ENCODE assay signal across 9 cellular contexts in the genomic region with DNA sequence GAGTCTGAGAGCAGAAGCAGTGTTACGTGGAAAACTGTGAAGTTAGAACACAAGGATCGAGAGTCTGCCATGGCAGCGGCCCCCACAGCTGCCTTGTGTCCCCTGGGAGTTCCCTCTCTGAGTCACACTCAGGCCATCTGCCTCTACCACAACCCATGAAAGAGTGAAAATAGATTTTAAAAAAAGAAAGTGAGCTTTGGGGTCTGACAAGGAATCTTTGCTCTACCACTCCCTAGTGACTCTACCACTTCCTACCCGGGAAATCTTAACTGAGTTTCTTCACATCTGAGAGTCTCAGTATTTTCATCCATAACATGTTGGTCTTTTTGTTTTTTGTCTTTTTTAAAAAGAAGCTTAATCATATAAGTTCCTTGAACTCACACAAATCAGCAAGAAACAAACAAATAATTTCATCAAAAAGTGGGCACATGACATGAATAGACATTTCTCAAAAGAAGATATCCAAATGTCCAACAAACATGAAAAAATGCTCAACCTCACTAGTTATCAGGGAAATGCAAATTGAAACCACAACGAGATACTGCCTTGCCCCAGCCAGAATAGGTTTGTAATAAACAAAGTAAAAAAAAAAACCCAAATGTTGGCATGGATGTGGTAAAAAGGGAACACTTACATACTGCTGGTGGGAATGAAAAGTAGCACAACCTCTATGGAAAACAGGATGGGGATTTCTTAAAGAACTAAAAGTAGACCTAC. TPM values are rescaled to one million over a fixed set of nuclear protein-coding genes. Genes with fewer than 3 reads are reported as not detected.
DNase-seq lines count a peak whose midpoint lies in the region; ATAC-seq and TF ChIP-seq lines count a peak whose summit lies in the region.
"Had no signal": no experiment of that assay in that cellular context is flagged by ENCODE, and none has a peak within 500 bp of the region (broad histone marks: within the 10 kb centered on the region; RNA-seq: fewer than 3 reads in every experiment).

No MANE protein-coding gene starts in this region.

- H3K9me3 ChIP-seq in GM23248 (ENCODE audit: low read depth): no peaks in the 10 kb centered on the region
- H3K9me3 ChIP-seq in CD8-positive, alpha-beta T cell (ENCODE audit: low read length): no peaks in the 10 kb centered on the region
- H3K9me3 ChIP-seq in transverse colon: no peaks in the 10 kb centered on the region
- no peaks in the 10 kb centered on the region for H3K9me3 ChIP-seq in stomach

- no peaks in the 10 kb centered on the region for H3K36me3 Mint-ChIP-seq in CD8-positive, alpha-beta T cell

- no peak overlapping the region for H3K4me3 Mint-ChIP-seq in CD8-positive, alpha-beta T cell

- H3K4me1 ChIP-seq in GM23248 (ENCODE audit: insufficient read depth) (peaks cover 12% of the 10 kb centered on the region), transverse colon (peaks cover 0 to 8% (median 4%) of the 10 kb centered on the region in 4 donors), stomach (no peaks in the 10 kb centered on the region)
- no peaks in the 10 kb centered on the region for H3K4me1 ChIP-seq in CD8-positive, alpha-beta T cell (ENCODE audit: insufficient read depth, low read length)

- DNase-seq in GM23248 (peak; percentile 81), NAMALWA (ENCODE audit: low spot score) (peak; percentile 93), Right ventricle myocardium superior (peak; percentile 59), NCI-H226 (no peak), transverse colon (no peak), stomach (no peak)
- DNase-seq in CD8-positive, alpha-beta T cell: no peak

- in situ Hi-C loops in GM23248 (cut with MboI): no loop called here
- in situ Hi-C loops in transverse colon (cut with MboI; ENCODE audit: low pct_ligation_motif_present in 1 of 4, low pct_unique_long_range_greater_than_20kb in 1 of 4, low sequenced_read_pairs in 3 of 4): no loop called here

- POLR2A ChIA-PET in CD8-positive, alpha-beta T cell (lab: Charles Lee): no interaction called here

- peaks cover 11% of the 10 kb centered on the region for H3K27me3 Mint-ChIP-seq in CD8-positive, alpha-beta T cell (ENCODE audit: low read depth)

- H3K36me3 ChIP-seq in GM23248 (ENCODE audit: low read depth): no peaks in the 10 kb centered on the region
- no peaks in the 10 kb centered on the region for H3K36me3 ChIP-seq in CD8-positive, alpha-beta T cell (ENCODE audit: insufficient read depth, low read length)
- H3K36me3 ChIP-seq in transverse colon: no peaks in the 10 kb centered on the region
- H3K36me3 ChIP-seq in stomach: no peaks in the 10 kb centered on the region

- H2AFZ ChIP-seq in GM23248: peak overlapping the region; percentile 60

- H3K4me1 Mint-ChIP-seq in CD8-positive, alpha-beta T cell (ENCODE audit: low read depth): no peaks in the 10 kb centered on the region

- no peak for TF ChIP-seq CTCF in CD8-positive, alpha-beta T cell (IDR thresholded peaks at IDR 0.05)
- TF ChIP-seq CTCF in transverse colon (IDR thresholded peaks at IDR 0.05) (no peak), stomach (IDR thresholded peaks at IDR 0.05) (no peak)

- no peak for TF ChIP-seq EP300 in transverse colon (IDR thresholded peaks at IDR 0.05; ENCODE audit: low read depth)
- no peak for TF ChIP-seq EP300 in stomach (IDR thresholded peaks at IDR 0.05)

- H3K27ac ChIP-seq in GM23248: peak overlapping the region; percentile 66
- H3K27ac ChIP-seq in CD8-positive, alpha-beta T cell (ENCODE audit: low read depth, low read length): no peak overlapping the region
- H3K27ac ChIP-seq in transverse colon: no peak overlapping the region
- H3K27ac ChIP-seq in stomach: no peak overlapping the region

- H3K4me3 ChIP-seq in GM23248 (peak overlapping the region; percentile 46), transverse colon (no peak overlapping the region), stomach (no peak overlapping the region)
- H3K4me3 ChIP-seq in CD8-positive, alpha-beta T cell (ENCODE audit: low read depth, low read length): no peak overlapping the region

- peak overlapping the region; percentile 50 for H3K9ac ChIP-seq in GM23248

- ATAC-seq in GM18498 (IDR thresholded peaks at IDR 0.05; ENCODE audit: unreplicated experiment): peak; percentile 88
- peak; percentile 79 for ATAC-seq in Right ventricle myocardium superior (ENCODE audit: poor library complexity)
- ATAC-seq in CD8-positive, alpha-beta T cell: no peak

- no peaks in the 10 kb centered on the region for H3K79me2 ChIP-seq in GM23248 (ENCODE audit: insufficient read depth)

- peak overlapping the region; percentile 68 for H3K4me2 ChIP-seq in GM23248 (ENCODE audit: unreplicated experiment)

- intact Hi-C loops in Right ventricle myocardium superior (cut with DNase I): no loop called here
- intact Hi-C loops in CD8-positive, alpha-beta T cell (cut with DNase I, micrococcal nuclease): no loop called here
- intact Hi-C loops in transverse colon (cut with DNase I; ENCODE audit: low total_unique reads): no loop called here
- intact Hi-C loops in stomach (cut with DNase I; ENCODE audit: low total_unique reads): no loop called here

- H3K27ac Mint-ChIP-seq in CD8-positive, alpha-beta T cell: no peak overlapping the region

- H3K27me3 ChIP-seq in GM23248 (replicated peaks; ENCODE audit: insufficient read depth) (no peaks in the 10 kb centered on the region), transverse colon (no peaks in the 10 kb centered on the region), stomach (no peaks in the 10 kb centered on the region)
- H3K27me3 ChIP-seq in CD8-positive, alpha-beta T cell (ENCODE audit: insufficient read depth, low read length): no peaks in the 10 kb centered on the region

- peaks cover 16% of the 10 kb centered on the region for H3F3A ChIP-seq in GM23248 (ENCODE audit: insufficient read depth)

- 26% methylated on average over 5 of the region's 5 CpGs for WGBS in GM23248 (ENCODE audit: low coverage in 1 of 2, low lambda C conversion rate in 2 of 2, missing lambda C conversion rate in 2 of 2), 2 experiments
- 48 to 66% methylated on average over 5 of the region's 5 CpGs for WGBS in transverse colon (ENCODE audit: low coverage in 1 of 2), 2 donors
- 67 to 70% (median 69%) methylated on average over 5 of the region's 5 CpGs for WGBS in stomach, 5 donors

- TF ChIP-seq POLR2A in transverse colon (IDR thresholded peaks at IDR 0.05): no peak
- TF ChIP-seq POLR2A in stomach (IDR thresholded peaks at IDR 0.05): no peak

- H3K9me2 ChIP-seq in GM23248 (ENCODE audit: insufficient read depth): no peaks in the 10 kb centered on the region

- no peaks in the 10 kb centered on the region for H3K9me3 Mint-ChIP-seq in CD8-positive, alpha-beta T cell

- no peaks in the 10 kb centered on the region for H4K20me1 ChIP-seq in GM23248 (ENCODE audit: insufficient read depth)

- CTCF ChIA-PET in CD8-positive, alpha-beta T cell (lab: Charles Lee): no interaction called here

RNA-seq across cellular contexts. Expression of a gene that starts 2.4 kb away (rescaled TPM):
- not detected in 2 replicates for total RNA-seq in GM23248 (2014; rRNA removed; shearing (Covaris generic))
- polyA plus RNA-seq in GM23248 (2016; fragmentation: Nextera tagmentation; extraction: Ambion mirVana) (not detected in 2 replicates), stomach (under 1 TPM in 1 of 3 donors, not detected in 2; 0.75 TPM)
- total RNA-seq in Right ventricle myocardium superior (not detected), transverse colon (1 to 10 TPM in 1 of 4 donors, not detected in 3; 1.3 TPM), stomach (not detected)
- not detected for total RNA-seq in CD8-positive, alpha-beta T cell
- total RNA-seq: dermis microvascular lymphatic vessel endothelial cell had no signal

RNA-seq across cellular contexts. Expression of a gene that starts 60.0 kb away (rescaled TPM):
- total RNA-seq in GM23248 (2014; rRNA removed; shearing (Covaris generic)): 8.1 and 10.2 TPM in 2 replicates
- polyA plus RNA-seq in GM23248 (2016; fragmentation: Nextera tagmentation; extraction: Ambion mirVana) (3.9 and 4.5 TPM in 2 replicates), stomach (1 to 10 TPM in 2 of 3 donors, under 1 TPM in 1; 0.81 to 7.3 (median 1.4) TPM)
- total RNA-seq in Right ventricle myocardium superior (4.5 TPM), transverse colon (100 to 1,000 TPM in 1 of 4 donors, 10 to 100 TPM in 3; 36.4 to 110 (median 63.7) TPM), stomach (10 to 100 TPM in 3 of 5 donors, 1 to 10 TPM in 1, under 1 TPM in 1; 0.58 to 65.2 (median 10.3) TPM)
- 1 to 10 TPM; 6.3 to 7.3 TPM for total RNA-seq in CD8-positive, alpha-beta T cell

Comparison
In these comparisons a context has a peak if more than half of its experiments do, and no peak if none do; other contexts are left out.
1. DNase-seq: peak in GM23248 (single experiment), NAMALWA (single experiment) and Right ventricle myocardium superior (single experiment); none in NCI-H226 (single experiment), CD8-positive, alpha-beta T cell (0 of 7), transverse colon (single experiment) and stomach (single experiment).